ENCODE assay signal across 13 cellular contexts in the genomic region with DNA sequence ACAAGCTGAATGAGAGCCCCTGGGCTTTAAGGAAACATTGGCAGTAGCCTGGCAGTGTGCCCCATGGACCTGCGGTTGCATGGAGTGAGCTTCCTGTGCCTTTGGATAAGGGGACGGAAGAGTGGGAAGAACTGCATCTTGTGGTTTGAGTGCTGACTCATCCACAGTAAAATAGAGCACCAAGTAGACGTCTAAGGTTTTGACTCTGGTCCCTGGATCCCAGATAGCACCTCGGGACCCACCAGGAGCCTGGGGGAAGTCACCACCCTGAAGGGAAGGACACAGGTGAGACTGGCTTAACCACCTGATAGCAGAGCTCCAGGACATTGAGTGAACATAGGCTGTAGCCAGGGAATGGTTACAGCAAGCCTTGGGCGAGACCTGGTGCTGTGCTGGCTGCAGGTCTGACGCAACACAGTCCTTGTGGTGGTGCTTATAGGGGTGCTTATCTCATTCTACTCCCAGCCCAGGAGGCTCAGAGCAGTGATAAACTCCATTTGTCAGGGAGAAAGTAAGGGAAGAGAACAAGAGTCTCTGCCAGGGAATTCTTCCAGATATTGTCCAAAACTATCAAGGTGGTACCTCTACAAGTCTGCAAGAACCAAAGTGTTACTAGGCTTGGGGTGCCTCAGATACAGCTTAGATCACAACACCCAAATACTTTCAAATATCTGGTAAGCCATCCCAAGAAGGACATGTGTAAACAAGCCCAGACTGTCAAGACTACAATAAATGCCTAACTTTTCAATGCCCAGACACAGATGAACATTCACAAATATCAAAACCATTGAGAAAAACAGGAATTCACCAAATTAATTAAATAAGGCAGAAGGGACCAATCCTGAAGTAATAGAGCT.
A peak's percentile ranks its signal among the peaks of the same experiment; 100 is the strongest.
DNase-seq lines count a peak whose midpoint lies in the region; ATAC-seq and TF ChIP-seq lines count a peak whose summit lies in the region.
"Had no signal": no experiment of that assay in that cellular context is flagged by ENCODE, and none has a peak within 500 bp of the region (broad histone marks: within the 10 kb centered on the region; RNA-seq: fewer than 3 reads in every experiment).

No MANE protein-coding gene starts in this region.

- H3K4me3 ChIP-seq in NB4 (ENCODE audit: low read depth, low read length), result peak overlapping the region; percentile 46
- peak overlapping the region in 2 of 3 donors; percentile 12 to 33 for H3K4me3 ChIP-seq in liver (ENCODE audit: low read depth in 1 of 3, low read length in 3 of 3)
- H3K4me3 ChIP-seq in dorsolateral prefrontal cortex, result no peak overlapping the region

- H3K9me3 ChIP-seq in liver (ENCODE audit: control insufficient read depth in 4 of 4, low read length in 3 of 4) (peaks cover 0 to 13% (median 5%) of the 10 kb centered on the region in 4 donors), T-helper 17 cell (ENCODE audit: control insufficient read depth, low read length, poor library complexity, severe bottlenecking) (no peaks in the 10 kb centered on the region)

- no peaks in the 10 kb centered on the region for H3K36me3 ChIP-seq in liver (ENCODE audit: control insufficient read depth in 4 of 4, insufficient read depth in 3 of 4, low read depth in 1 of 4, low read length in 3 of 4)

- H3K36me3 Mint-ChIP-seq in T-helper 17 cell (ENCODE audit: low read depth), result no peaks in the 10 kb centered on the region
- H3K36me3 Mint-ChIP-seq: stimulated activated memory B cell treated with anti-CD40 and anti-IgM and Interleukin-4, amounts not matched to agents 10 μg/mL and 1 μg/mL and 100 μg/mL, for 72 hours; T-cell had no signal

- 62% methylated on average over 6 of the region's 6 CpGs for WGBS in liver

- no peak for TF ChIP-seq RAD21 in liver (IDR thresholded peaks at IDR 0.05)

- TF ChIP-seq CTCF in NB4 (IDR thresholded peaks at IDR 0.05; ENCODE audit: low read depth, low read length) (no peak), liver (IDR thresholded peaks at IDR 0.05; ENCODE audit: low read depth, low read length, missing input control) (no peak), dorsolateral prefrontal cortex (IDR thresholded peaks at IDR 0.05 in 54 of 56, conservative IDR thresholded peaks at IDR 0.05 in 2 of 56; ENCODE audit: low read depth in 1 of 56, partially characterized antibody in 56 of 56) (no peak)

- no peaks in the 10 kb centered on the region for H3K27me3 Mint-ChIP-seq in T-helper 17 cell
- H3K27me3 Mint-ChIP-seq: stimulated activated memory B cell treated with anti-CD40 and anti-IgM and Interleukin-4, amounts not matched to agents 10 μg/mL and 1 μg/mL and 100 μg/mL, for 72 hours had no signal

- H3K4me1 Mint-ChIP-seq in T-helper 17 cell, result no peaks in the 10 kb centered on the region
- H3K4me1 Mint-ChIP-seq: immature natural killer cell; nephron progenitor cell; stimulated activated memory B cell treated with anti-CD40 and anti-IgM and Interleukin-4, amounts not matched to agents 10 μg/mL and 1 μg/mL and 100 μg/mL, for 72 hours; T-cell had no signal

- H3K27me3 ChIP-seq in liver (ENCODE audit: control insufficient read depth in 4 of 4, insufficient read depth in 4 of 4, low read length in 3 of 4), result no peaks in the 10 kb centered on the region
- H3K27me3 ChIP-seq in dorsolateral prefrontal cortex, result no peaks in the 10 kb centered on the region

- TF ChIP-seq POLR2A in NB4 (IDR thresholded peaks at IDR 0.05; ENCODE audit: extremely low read depth, insufficient read length), result no peak

- H3K27ac ChIP-seq in liver (ENCODE audit: low read depth in 1 of 2, low read length in 2 of 2) (no peak overlapping the region), dorsolateral prefrontal cortex (no peak overlapping the region)

- ATAC-seq in T-helper 17 cell, result no peak
- ATAC-seq: stimulated activated memory B cell treated with anti-CD40 and anti-IgM and Interleukin-4, amounts not matched to agents 10 μg/mL and 1 μg/mL and 100 μg/mL, for 72 hours; T-cell had no signal

- intact Hi-C loops in dorsolateral prefrontal cortex (cut with DNase I), result no loop called here

- H3K4me3 Mint-ChIP-seq in T-helper 17 cell, result no peak overlapping the region
- H3K4me3 Mint-ChIP-seq: immature natural killer cell; nephron progenitor cell; stimulated activated memory B cell treated with anti-CD40 and anti-IgM and Interleukin-4, amounts not matched to agents 10 μg/mL and 1 μg/mL and 100 μg/mL, for 72 hours; T-cell had no signal

- DNase-seq in Daoy (ENCODE audit: low read depth), result peak; percentile 75
- peak; percentile 84 for DNase-seq in NB4 (ENCODE audit: low read depth)
- DNase-seq in amniotic epithelial cell (ENCODE audit: low read depth), result peak; percentile 70
- DNase-seq in T-helper 17 cell, result no peak
- DNase-seq in NCI-H128 (lab: John Stamatoyannopoulos, UW; ENCODE audit: unreplicated experiment), result no peak
- no peak for DNase-seq in dorsolateral prefrontal cortex
- DNase-seq in activated naive CD4-positive, alpha-beta T cell treated with anti-CD3 and anti-CD28 coated beads, Interleukin-2, amount 50 U/mL, for 16 hours, result no peak
- DNase-seq: immature natural killer cell, NCI-H446, nephron progenitor cell, T-cell had no signal

- no peaks in the 10 kb centered on the region for H3K4me1 ChIP-seq in liver (ENCODE audit: control insufficient read depth in 4 of 4, insufficient read depth in 4 of 4, low read length in 3 of 4)

- no peak overlapping the region for H3K9ac ChIP-seq in liver (ENCODE audit: low read depth in 1 of 2, low read length in 2 of 2)

- no peak overlapping the region for H3K27ac Mint-ChIP-seq in T-helper 17 cell
- H3K27ac Mint-ChIP-seq: nephron progenitor cell; stimulated activated memory B cell treated with anti-CD40 and anti-IgM and Interleukin-4, amounts not matched to agents 10 μg/mL and 1 μg/mL and 100 μg/mL, for 72 hours; T-cell had no signal

TF ChIP-seq in liver, 16 proteins besides CTCF, POLR2A, EP300 and RAD21:
- no peak for TF ChIP-seq FOXA2 (IDR thresholded peaks at IDR 0.05)
- TF ChIP-seq ATF3 (IDR thresholded peaks at IDR 0.05), result no peak
- TF ChIP-seq GABPA (IDR thresholded peaks at IDR 0.05 in 1 of 2, conservative IDR thresholded peaks at IDR 0.05 in 1 of 2), result no peak
- TF ChIP-seq EGR1 (IDR thresholded peaks at IDR 0.05; ENCODE audit: low read depth in 2 of 2), result no peak

Comparison
In these comparisons a context has a peak if more than half of its experiments do, and no peak if none do; other contexts are left out.
1. DNase-seq: peak in Daoy (single experiment), NB4 (single experiment) and amniotic epithelial cell (single experiment); none in T-helper 17 cell (0 of 3), NCI-H128 (single experiment), dorsolateral prefrontal cortex (0 of 10) and activated naive CD4-positive, alpha-beta T cell treated with anti-CD3 and anti-CD28 coated beads, Interleukin-2, amount 50 U/mL, for 16 hours (single experiment).
2. H3K4me3 ChIP-seq: peak in NB4 (single experiment) and liver (2 of 3); none in dorsolateral prefrontal cortex (0 of 59).